Comparison of ENCODE assay signal across 19 cellular contexts in the genomic region with DNA sequence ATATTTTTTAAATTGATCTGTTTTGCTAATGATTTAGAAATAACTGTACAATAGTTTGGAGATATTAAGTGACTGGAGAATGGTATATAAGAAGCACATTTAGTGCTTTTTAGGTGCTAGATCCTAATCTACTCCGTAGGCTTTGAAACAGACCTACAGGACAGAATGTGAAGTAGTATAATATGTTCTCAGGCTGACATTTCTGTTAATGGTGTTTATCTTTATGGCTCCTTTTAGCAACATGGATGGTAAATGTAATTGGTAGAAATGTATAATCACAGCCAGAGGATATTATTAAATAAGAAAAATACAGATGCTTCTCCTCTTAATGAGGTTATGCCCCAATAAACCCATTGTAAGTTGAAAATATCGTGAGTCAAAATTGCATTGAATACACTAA.
"Had no signal": no experiment of that assay in that cellular context is flagged by ENCODE, and none has a peak within 500 bp of the region (broad histone marks: within the 10 kb centered on the region; RNA-seq: fewer than 3 reads in every experiment).

No MANE protein-coding gene starts in this region.

- H3K4me3 ChIP-seq: SJCRH30 had no signal

- H3K4me3 Mint-ChIP-seq: IgD-negative memory B cell had no signal

- H3K4me1 ChIP-seq: SJCRH30 had no signal

- H3K36me3 ChIP-seq: SJCRH30 had no signal

- H3K4me1 Mint-ChIP-seq: IgD-negative memory B cell had no signal

- H3K27ac ChIP-seq: RWPE1, SJCRH30 had no signal

- H3K9me3 Mint-ChIP-seq: IgD-negative memory B cell had no signal

- H3K27ac Mint-ChIP-seq: IgD-negative memory B cell had no signal

- DNase-seq: KBM-7, MV-4-11, NCI-H1048, NCI-H1105, NCI-H1417, NCI-H1436 treated with DMSO at 0.1 percent for 48 hours, NCI-H1694, NCI-H187 treated with DMSO at 0.1 percent for 48 hours, NCI-H2029 treated with DMSO at 0.1 percent for 48 hours, NCI-H2171 treated with DMSO at 0.1 percent for 48 hours, NCI-H345, NCI-H446 treated with DMSO at 0.1 percent for 48 hours, NCI-H510A treated with DMSO at 0.1 percent for 48 hours, NCI-H526, SHP77 treated with DMSO at 0.1 percent for 48 hours, SW 1271 had no signal
